In the genomic region with DNA sequence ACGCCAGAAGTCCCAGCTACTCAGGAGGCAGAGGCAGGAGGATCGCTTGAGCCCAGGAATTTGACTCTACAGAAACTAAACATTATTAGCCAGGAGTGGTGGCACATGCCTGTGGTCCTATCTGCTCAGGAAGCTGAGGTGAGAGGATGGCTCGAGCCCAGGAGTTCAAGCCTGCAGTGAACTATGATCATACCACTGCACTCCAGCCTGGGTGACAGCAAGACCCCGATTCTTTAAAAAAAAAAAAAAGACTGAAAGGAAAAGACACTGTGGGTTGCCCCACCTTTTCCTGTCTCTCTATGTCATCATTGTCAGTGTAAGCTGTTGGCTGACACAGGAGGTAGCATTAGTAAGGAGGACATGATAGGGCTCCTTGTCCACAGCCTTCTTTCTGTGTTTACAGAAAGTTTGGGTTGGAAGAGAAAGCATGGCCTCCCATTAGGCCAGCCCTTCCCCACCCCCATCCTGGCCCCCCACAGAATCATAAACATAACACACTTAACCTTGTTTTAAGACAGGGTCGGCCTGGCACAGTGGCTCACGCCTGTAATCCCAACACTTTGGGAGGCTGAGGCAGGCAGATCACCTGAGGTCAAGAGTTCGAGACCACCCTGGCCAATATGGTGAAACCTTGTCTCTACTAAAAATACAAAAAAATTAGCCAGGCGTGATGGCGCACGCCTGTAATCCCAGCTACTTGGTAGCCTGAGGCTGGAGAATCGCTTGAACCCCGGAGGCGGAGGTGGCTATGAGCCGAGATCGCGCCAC, we compare ENCODE assay signal across 12 cellular contexts. TPM values are rescaled to one million over a fixed set of nuclear protein-coding genes. Genes with fewer than 3 reads are reported as not detected.
DNase-seq lines count a peak whose midpoint lies in the region; ATAC-seq, FAIRE-seq and TF ChIP-seq lines count a peak whose summit lies in the region.
"Had no signal": no experiment of that assay in that cellular context is flagged by ENCODE, and none has a peak within 500 bp of the region (broad histone marks: within the 10 kb centered on the region; RNA-seq: fewer than 3 reads in every experiment).

No MANE protein-coding gene starts in this region.

- no peak for ATAC-seq in GM12878
- peak in 1 of 2 donors; percentile 4 for ATAC-seq in stimulated activated naive B cell treated with anti-CD40 and anti-IgM and Interleukin-4, amounts not matched to agents 10 μg/mL and 1 μg/mL and 100 μg/mL, for 72 hours (replicated peaks)
- no peak for ATAC-seq in HG03196 (IDR thresholded peaks at IDR 0.05; ENCODE audit: unreplicated experiment)

- BruUV-seq in GM12878 (replicated peaks; lab: Mats Ljungman, UMichigan), result no TSS peak

- TF ChIP-seq CTCF in OCI-LY3 (IDR thresholded peaks at IDR 0.05; ENCODE audit: low read depth, low read length), result no peak
- no peak for TF ChIP-seq CTCF in GM12878 (IDR thresholded peaks at IDR 0.05 in 2 of 3, conservative IDR thresholded peaks at IDR 0.05 in 1 of 3; ENCODE audit: control insufficient read depth in 2 of 3, extremely low read depth in 1 of 3, insufficient read depth in 1 of 3, low read depth in 3 of 3, low read length in 3 of 3)

- in situ Hi-C loops in GM12878 (cut with MboI), result no loop called here

- RAD21 ChIA-PET in GM12878 (lab: Charles Lee; ENCODE audit: unreplicated experiment), result interaction anchor here (1.9 kb wide), 1 partner anchor 91 kb away, joined by 4 read pairs; no protein-coding TSS in a partner anchor

- H3K4me2 ChIP-seq in OCI-LY3 (ENCODE audit: low read length) (peak overlapping the region; percentile 68), GM12878 (ENCODE audit: control insufficient read depth, insufficient read depth) (no peak overlapping the region)

- H3K4me3 ChIP-seq in OCI-LY3 (ENCODE audit: low read length) (peak overlapping the region; percentile 45), GM12878 (no peak overlapping the region)
- H3K4me3 ChIP-seq: pancreas had no signal

- H4K20me1 ChIP-seq in OCI-LY3 (ENCODE audit: insufficient read depth, low read length) (no peaks in the 10 kb centered on the region), GM12878 (ENCODE audit: control insufficient read depth, insufficient read depth) (no peaks in the 10 kb centered on the region)

- no peaks in the 10 kb centered on the region for H3K79me2 ChIP-seq in OCI-LY3 (ENCODE audit: low read length)
- H3K79me2 ChIP-seq in GM12878 (ENCODE audit: control insufficient read depth, insufficient read depth, low read length), result no peaks in the 10 kb centered on the region

- SMC1A ChIA-PET in GM12878 (lab: Charles Lee; ENCODE audit: uncharacterized antibody, unreplicated experiment), result interaction anchor here (0.7 to 2.1 kb wide), 4 partner anchors 9 to 332 kb away, joined by 3 to 6 read pairs (median 3); no protein-coding TSS in a partner anchor

- no peaks in the 10 kb centered on the region for H3K36me3 ChIP-seq in OCI-LY3 (replicated peaks; ENCODE audit: low read depth, low read length)
- no peaks in the 10 kb centered on the region for H3K36me3 ChIP-seq in GM12878 (ENCODE audit: control insufficient read depth in 2 of 2, insufficient read depth in 2 of 2, low read length in 1 of 2)
- H3K36me3 ChIP-seq: pancreas had no signal

- H3K27me3 ChIP-seq in OCI-LY3 (ENCODE audit: low read depth, low read length), result no peaks in the 10 kb centered on the region
- no peaks in the 10 kb centered on the region for H3K27me3 ChIP-seq in GM12878 (replicated peaks in 1 of 2; ENCODE audit: control insufficient read depth in 2 of 2, insufficient read depth in 2 of 2, low read length in 1 of 2)
- H3K27me3 ChIP-seq: pancreas had no signal

- H3K27ac ChIP-seq in OCI-LY3 (ENCODE audit: low read length) (peak overlapping the region; percentile 94), GM12878 (ENCODE audit: control insufficient read depth, insufficient read depth) (peak overlapping the region; percentile 34; the same call in 1 of the 2 replicates)

- no peaks in the 10 kb centered on the region for H3K9me3 ChIP-seq in OCI-LY3 (ENCODE audit: insufficient read depth, low read length)
- no peaks in the 10 kb centered on the region for H3K9me3 ChIP-seq in GM12878 (replicated peaks; ENCODE audit: control insufficient read depth, insufficient read depth, low read length)
- H3K9me3 ChIP-seq: pancreas had no signal

- DNase-seq in activated gamma-delta T cell treated with Interleukin-2 at 50 U/mL for 16 hours (peak; percentile 29), activated gamma-delta T cell (lab: John Stamatoyannopoulos, UW) (no peak), GM12878 (ENCODE audit: low read depth, low spot score) (no peak), cortex of kidney (lab: John Stamatoyannopoulos, UW) (no peak), globus pallidus (ENCODE audit: low spot score) (no peak)
- no peak for DNase-seq in stimulated activated naive B cell treated with anti-CD40 and anti-IgM and Interleukin-4, amounts not matched to agents 10 μg/mL and 1 μg/mL and 100 μg/mL, for 72 hours
- DNase-seq: HFFc6, pancreas, trophoblast cell had no signal

- peaks cover 0 to 3% of the 10 kb centered on the region in 2 donors for H3K36me3 Mint-ChIP-seq in stimulated activated naive B cell treated with anti-CD40 and anti-IgM and Interleukin-4, amounts not matched to agents 10 μg/mL and 1 μg/mL and 100 μg/mL, for 72 hours

- H2AFZ ChIP-seq in OCI-LY3 (ENCODE audit: low read depth, low read length) (peak overlapping the region; percentile 52), GM12878 (ENCODE audit: control insufficient read depth, low read depth, low read length) (peak overlapping the region; percentile 52)

- POLR2A ChIA-PET in GM12878 (lab: Charles Lee), result interaction anchor here (0.6 kb wide), 1 partner anchor 1218 kb away, joined by 3 read pairs; no protein-coding TSS in a partner anchor

- no peaks in the 10 kb centered on the region for H3K27me3 Mint-ChIP-seq in stimulated activated naive B cell treated with anti-CD40 and anti-IgM and Interleukin-4, amounts not matched to agents 10 μg/mL and 1 μg/mL and 100 μg/mL, for 72 hours

- intact Hi-C loops in GM12878 (cut with micrococcal nuclease; ENCODE audit: unreplicated experiment), result no loop called here

- TF ChIP-seq RAD21 in GM12878 (IDR thresholded peaks at IDR 0.05; ENCODE audit: insufficient read depth, low read depth, low read length), result no peak

- no peak for TF ChIP-seq POLR2A in GM12878 (IDR thresholded peaks at IDR 0.05; ENCODE audit: low read depth, low read length)

- H3K9ac ChIP-seq in OCI-LY3 (ENCODE audit: low read length) (peak overlapping the region; percentile 62), GM12878 (ENCODE audit: control insufficient read depth, insufficient read depth, low read length) (no peak overlapping the region)

- no peak overlapping the region for H3K4me3 Mint-ChIP-seq in stimulated activated naive B cell treated with anti-CD40 and anti-IgM and Interleukin-4, amounts not matched to agents 10 μg/mL and 1 μg/mL and 100 μg/mL, for 72 hours
- H3K4me3 Mint-ChIP-seq: HFFc6 had no signal

- peak overlapping the region; percentile 96 for H3K27ac Mint-ChIP-seq in stimulated activated naive B cell treated with anti-CD40 and anti-IgM and Interleukin-4, amounts not matched to agents 10 μg/mL and 1 μg/mL and 100 μg/mL, for 72 hours
- H3K27ac Mint-ChIP-seq: HFFc6 had no signal

- peaks cover 24 to 55% of the 10 kb centered on the region in 2 donors for H3K4me1 Mint-ChIP-seq in stimulated activated naive B cell treated with anti-CD40 and anti-IgM and Interleukin-4, amounts not matched to agents 10 μg/mL and 1 μg/mL and 100 μg/mL, for 72 hours

- 69% methylated on average over 11 of the region's 16 CpGs for WGBS in GM12878 (ENCODE audit: insufficient coverage, insufficient replicate concordance, low lambda C conversion rate, missing lambda C conversion rate)

- TF ChIP-seq EP300 in GM12878 (IDR thresholded peaks at IDR 0.05; ENCODE audit: borderline replicate concordance in 1 of 2, control insufficient read depth in 1 of 2, low read depth in 2 of 2, low read length in 2 of 2), result no peak

- no peaks in the 10 kb centered on the region for H3K9me3 Mint-ChIP-seq in stimulated activated naive B cell treated with anti-CD40 and anti-IgM and Interleukin-4, amounts not matched to agents 10 μg/mL and 1 μg/mL and 100 μg/mL, for 72 hours
- H3K9me3 Mint-ChIP-seq: HFFc6 had no signal

- no peak for FAIRE-seq in GM12878 (lab: Jason Lieb, UNC)
- FAIRE-seq: bronchial epithelial cell, pancreas had no signal

- H3K4me1 ChIP-seq in OCI-LY3 (ENCODE audit: low read length), result peaks cover 50% of the 10 kb centered on the region
- peaks cover 12% of the 10 kb centered on the region for H3K4me1 ChIP-seq in GM12878 (ENCODE audit: control insufficient read depth, insufficient read depth, low read length)

- CTCF ChIA-PET in GM12878 (lab: Yijun Ruan, JAX), result interaction anchor here (0.9 to 1.8 kb wide), 3 partner anchors 89 to 105 kb away, joined by 4 to 7 read pairs (median 4); no protein-coding TSS in a partner anchor

TF ChIP-seq in GM12878, 131 proteins besides CTCF, POLR2A, EP300 and RAD21:
- TF ChIP-seq PML (IDR thresholded peaks at IDR 0.05; ENCODE audit: low read length) (no peak), CREB1 (IDR thresholded peaks at IDR 0.05; ENCODE audit: low read depth) (0 out of 2 replicates have a peak, but pooled peaks have one; percentile 24), BRCA1 (IDR thresholded peaks at IDR 0.05; ENCODE audit: low read depth, low read length) (no peak)

RNA-seq across cellular contexts. Expression of gene RCAN3, which starts 20.6 kb away (rescaled TPM):
- 0.15 TPM in 1 of 2 replicates, not detected in the other for total RNA-seq in GM12878 (2013; cell fraction: nucleolus; rRNA removed)
- total RNA-seq in GM12878 (2014; rRNA removed), result 0.06 and 0.11 TPM in 2 replicates
- not detected in 2 replicates for total RNA-seq in GM12878 (2014; rRNA removed; fragmentation: Illumina TruSeq; extraction: Trizol)
- total RNA-seq in GM12878 (2021), result 0.24 and 0.46 TPM in 2 replicates
- polyA plus RNA-seq in GM12878 (2011; ENCODE audit: low read depth), result 0.28 TPM
- 0.01 and 0.03 TPM in 2 replicates for polyA plus RNA-seq in GM12878 (2011; rRNA removed)
- polyA plus RNA-seq in GM12878 (2011; cell fraction: cytosol; rRNA removed), result 0.15 TPM in 1 of 2 replicates, not detected in the other
- not detected in 2 replicates for polyA plus RNA-seq in GM12878 (2011; cell fraction: nucleus; rRNA removed)
- polyA plus RNA-seq in GM12878 (2012), result 0.46 and 0.56 TPM in 2 replicates
- 0.08 and 0.13 TPM in 2 replicates for polyA plus RNA-seq in GM12878 (2014; fragmentation: Illumina TruSeq; extraction: Trizol)
- polyA plus RNA-seq in GM12878 (2014; fragmentation: Nextera tagmentation; extraction: Ambion mirVana), result under 1 TPM; 0.02 TPM
- polyA plus RNA-seq in GM12878 (2014; rRNA removed), result not detected in 2 replicates
- under 1 TPM in 1 of 2 experiments, not detected in 1; 0.33 TPM for polyA plus RNA-seq in GM12878 (2016; fragmentation: Nextera tagmentation; extraction: Ambion mirVana)
- polyA minus RNA-seq in GM12878 (2011; rRNA and poly(A)+ RNA removed), result not detected in 2 replicates
- not detected in 2 replicates for polyA minus RNA-seq in GM12878 (2011; cell fraction: cytosol; rRNA and poly(A)+ RNA removed)
- polyA minus RNA-seq in GM12878 (2011; cell fraction: nucleus; rRNA and poly(A)+ RNA removed), result not detected in 2 replicates
